Comparison of ENCODE assay signal across 30 cellular contexts in the genomic region with DNA sequence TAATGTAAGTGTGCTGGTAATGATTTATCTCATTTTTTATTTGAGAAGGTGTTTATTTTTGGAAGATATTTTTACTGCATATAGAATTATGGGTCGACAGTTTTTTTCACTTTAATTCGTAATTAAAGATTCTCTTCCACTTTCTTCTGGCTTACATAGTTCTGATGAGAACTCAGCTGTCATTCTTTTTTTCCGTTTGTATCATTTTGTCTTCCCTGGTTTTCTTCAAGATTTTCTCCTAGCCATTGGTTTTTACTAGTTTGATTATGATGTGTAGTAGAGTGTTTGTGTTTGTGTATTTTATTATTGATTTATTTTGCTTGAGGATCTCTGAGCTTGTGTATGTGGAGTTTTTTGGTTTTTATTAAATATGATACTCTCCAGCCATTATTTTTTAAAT.
"Had no signal": no experiment of that assay in that cellular context is flagged by ENCODE, and none has a peak within 500 bp of the region (broad histone marks: within the 10 kb centered on the region; RNA-seq: fewer than 3 reads in every experiment).

No MANE protein-coding gene starts in this region.

- H3K27me3 ChIP-seq: ascending aorta, body of pancreas had no signal

- H3K27me3 Mint-ChIP-seq: activated CD8-positive, alpha-beta T cell treated with anti-CD3 and anti-CD28 coated beads for 36 hours; activated naive CD8-positive, alpha-beta T cell treated with anti-CD3 and anti-CD28 coated beads, Interleukin-2, amount 10 ng/mL, durations not matched to agents 7 days and 5 days; T-cell had no signal

- H3K27ac ChIP-seq: ascending aorta, body of pancreas, SK-N-MC, WERI-Rb-1 had no signal

- H3K4me3 ChIP-seq: ascending aorta, body of pancreas, SK-N-MC had no signal

- ATAC-seq: activated CD4-positive, CD25-positive, alpha-beta regulatory T cell treated with anti-CD3 and anti-CD28 coated beads, Interleukin-2, amount 50 U/mL, for 24 hours; activated CD8-positive, alpha-beta T cell treated with anti-CD3 and anti-CD28 coated beads for 36 hours; body of pancreas; Panc1; Right ventricle myocardium inferior; T-cell had no signal

- H3K9me3 ChIP-seq: body of pancreas had no signal

- H3K4me3 Mint-ChIP-seq: activated CD8-positive, alpha-beta T cell treated with anti-CD3 and anti-CD28 coated beads for 36 hours; activated naive CD8-positive, alpha-beta T cell treated with anti-CD3 and anti-CD28 coated beads, Interleukin-2, amount 10 ng/mL, durations not matched to agents 7 days and 5 days; T-cell had no signal

- H3K27ac Mint-ChIP-seq: activated CD8-positive, alpha-beta T cell treated with anti-CD3 and anti-CD28 coated beads for 36 hours; activated naive CD8-positive, alpha-beta T cell treated with anti-CD3 and anti-CD28 coated beads, Interleukin-2, amount 10 ng/mL, durations not matched to agents 7 days and 5 days; T-cell had no signal

- DNase-seq: activated CD4-positive, alpha-beta T cell treated with anti-CD3 and anti-CD28 coated beads for 4 hours; activated CD8-positive, alpha-beta memory T cell treated with anti-CD3 and anti-CD28 coated beads, Interleukin-2, amount 50 U/mL, for 48 hours; activated CD8-positive, alpha-beta T cell treated with anti-CD3 and anti-CD28 coated beads for 36 hours; activated naive CD4-positive, alpha-beta T cell treated with anti-CD3 and anti-CD28 coated beads, Interleukin-2, amount 50 U/mL, for 16 hours; activated naive CD8-positive, alpha-beta T cell treated with anti-CD3 and anti-CD28 coated beads, Interleukin-2, amount 10 ng/mL, durations not matched to agents 7 days and 5 days; activated T-cell treated with anti-CD3 and anti-CD28 coated beads, Interleukin-2, amount 50 U/mL, for 1 hour; amniotic stem cell; body of pancreas; central memory CD4-positive, alpha-beta T cell; KG1; MM.1S; NCI-H1105; NCI-H1436; NCI-H1694 treated with DMSO at 0.1 percent for 48 hours; NCI-H2029 treated with DMSO at 0.1 percent for 48 hours; NCI-H446; NCI-H524; NCI-H774; NK-92 treated with Interleukin-12 subunit alpha and Interleukin-12 subunit beta, amount 100 ng/mL, for 24 hours; OCI-M1; RPMI8226; T-cell; T-helper 2 cell; WERI-Rb-1 had no signal

- FAIRE-seq: bronchial epithelial cell had no signal

- H3K4me1 ChIP-seq: ascending aorta, body of pancreas had no signal
